Comparison of ENCODE assay signal across 12 cellular contexts in the genomic region with DNA sequence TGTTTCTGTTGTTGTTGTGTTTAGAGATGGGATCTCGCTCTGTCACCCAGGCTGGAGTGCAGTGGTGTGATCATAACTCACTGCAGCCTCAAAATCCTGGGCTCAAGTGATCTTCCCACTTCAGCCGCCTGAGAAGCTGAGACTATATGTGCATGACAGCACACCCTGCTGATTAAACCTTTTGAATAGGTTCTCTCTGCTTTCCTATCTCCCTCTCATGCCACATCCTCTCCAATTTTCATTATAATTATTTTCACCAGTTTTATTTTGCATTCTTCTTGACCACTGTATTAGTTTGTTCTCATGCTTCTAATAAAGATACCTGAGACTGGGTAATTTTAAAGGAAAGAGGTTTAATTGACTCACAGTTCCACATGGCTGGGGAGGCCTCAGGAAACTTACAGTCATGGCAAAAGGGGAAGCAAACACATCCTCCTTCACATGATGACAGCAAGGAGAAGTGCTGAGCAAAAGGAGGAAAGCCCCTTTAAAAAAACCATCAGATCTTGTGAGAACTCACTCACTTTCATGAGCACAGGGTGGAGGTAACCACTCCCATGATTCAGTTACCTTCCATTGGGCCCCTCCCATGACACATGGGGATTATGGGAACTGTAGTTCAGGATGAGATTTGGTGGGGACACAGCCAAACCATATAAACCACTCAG. TPM values are rescaled to one million over a fixed set of nuclear protein-coding genes. Genes with fewer than 3 reads are reported as not detected.
DNase-seq lines count a peak whose midpoint lies in the region; ATAC-seq and TF ChIP-seq lines count a peak whose summit lies in the region.
"Had no signal": no experiment of that assay in that cellular context is flagged by ENCODE, and none has a peak within 500 bp of the region (broad histone marks: within the 10 kb centered on the region; RNA-seq: fewer than 3 reads in every experiment).

No MANE protein-coding gene starts in this region.

- H3K9me3 Mint-ChIP-seq in CD14-positive monocyte: peaks cover 17 to 28% (median 22%) of the 10 kb centered on the region in 7 donors

- in situ Hi-C loops in brain microvascular endothelial cell (cut with HindIII; ENCODE audit: low pct_ligation_motif_present, low sequenced_read_pairs): no loop called here

- DNase-seq in CD14-positive monocyte (ENCODE audit: low spot score) (peak; percentile 48), GM19238 (ENCODE audit: insufficient read length, low spot score) (no peak), brain microvascular endothelial cell (no peak), uterus (no peak), GM10266 (ENCODE audit: extremely low spot score) (no peak)
- peak; percentile 27 for DNase-seq in activated naive CD8-positive, alpha-beta T cell treated with anti-CD3 and anti-CD28 coated beads, Interleukin-2, amount 50 U/mL, for 16 hours (ENCODE audit: low read depth, low spot score)
- DNase-seq: HCEC 1CT, NCI-H2081 treated with DMSO at 0.1 percent for 48 hours, T1000 had no signal

- H3K27me3 ChIP-seq in brain microvascular endothelial cell (replicated peaks) (no peaks in the 10 kb centered on the region), uterus (no peaks in the 10 kb centered on the region)

- no peak overlapping the region for H3K27ac ChIP-seq in brain microvascular endothelial cell
- H3K27ac ChIP-seq in uterus: no peak overlapping the region

- peaks cover 74 to 86% of the 10 kb centered on the region in 2 donors for H3K36me3 Mint-ChIP-seq in CD14-positive monocyte

- TF ChIP-seq POLR2A in uterus (IDR thresholded peaks at IDR 0.05): no peak

- no peaks in the 10 kb centered on the region for H3K27me3 Mint-ChIP-seq in CD14-positive monocyte (ENCODE audit: low read depth in 3 of 3)

- H3K9me3 ChIP-seq in uterus: no peaks in the 10 kb centered on the region

- H3K4me1 ChIP-seq in uterus: no peaks in the 10 kb centered on the region

- H3K27ac Mint-ChIP-seq in CD14-positive monocyte: peak overlapping the region; percentile 35 to 90 (median 74)

- H3K4me3 Mint-ChIP-seq in CD14-positive monocyte: no peak overlapping the region

- no peak overlapping the region for H3K4me3 ChIP-seq in brain microvascular endothelial cell (ENCODE audit: low read depth, low read length)
- no peak overlapping the region for H3K4me3 ChIP-seq in uterus
- H3K4me3 ChIP-seq: smooth muscle cell had no signal

- intact Hi-C loops in CD14-positive monocyte (cut with micrococcal nuclease) (no loop called here), uterus (cut with DNase I; ENCODE audit: low total_unique reads) (no loop called here)

- TF ChIP-seq CTCF in CD14-positive monocyte (IDR thresholded peaks at IDR 0.05): no peak
- TF ChIP-seq CTCF in brain microvascular endothelial cell (IDR thresholded peaks at IDR 0.05; ENCODE audit: low read depth, low read length, missing control alignments): no peak
- no peak for TF ChIP-seq CTCF in uterus (IDR thresholded peaks at IDR 0.05)
- no peak for TF ChIP-seq CTCF in GM10266 (IDR thresholded peaks at IDR 0.05; ENCODE audit: control insufficient read depth, insufficient read depth, low read depth, missing control alignments)

- H3K36me3 ChIP-seq in brain microvascular endothelial cell (replicated peaks): peaks cover 9% of the 10 kb centered on the region
- H3K36me3 ChIP-seq in uterus: no peaks in the 10 kb centered on the region

- ATAC-seq in GM19025 (IDR thresholded peaks at IDR 0.05; ENCODE audit: low read depth, unreplicated experiment): peak; percentile 65
- peak; percentile 50 for ATAC-seq in HG03565 (IDR thresholded peaks at IDR 0.05; ENCODE audit: unreplicated experiment)

- H3K4me1 Mint-ChIP-seq in CD14-positive monocyte: peaks cover 2% of the 10 kb centered on the region

RNA-seq across cellular contexts. Expression of a gene that starts 12.9 kb away (rescaled TPM):
- 10 to 100 TPM; 10.0 to 11.0 TPM for polyA plus RNA-seq in CD14-positive monocyte
- 10 to 100 TPM; 11.8 to 73.8 (median 38.4) TPM for total RNA-seq in uterus

Comparison
In these comparisons a context has a peak if more than half of its experiments do, and no peak if none do; other contexts are left out.
1. DNase-seq: peak in CD14-positive monocyte (single experiment) and activated naive CD8-positive, alpha-beta T cell treated with anti-CD3 and anti-CD28 coated beads, Interleukin-2, amount 50 U/mL, for 16 hours (single experiment); none in GM19238 (single experiment), brain microvascular endothelial cell (single experiment), uterus (0 of 2) and GM10266 (single experiment).